In genomic region chr10:494149-494542, GRCh38 we compare ENCODE assay signal across 28 cellular contexts.
A peak's percentile ranks its signal among the peaks of the same experiment; 100 is the strongest.
DNase-seq lines count a peak whose midpoint lies in the region; ATAC-seq, FAIRE-seq and TF ChIP-seq lines count a peak whose summit lies in the region.
"Had no signal": no experiment of that assay in that cellular context is flagged by ENCODE, and none has a peak within 500 bp of the region (broad histone marks: within the 10 kb centered on the region; RNA-seq: fewer than 3 reads in every experiment).

No MANE protein-coding gene starts in this region.

- H3K36me3 ChIP-seq in heart right ventricle (no peaks in the 10 kb centered on the region), HepG2 (replicated peaks in 1 of 2; ENCODE audit: control insufficient read depth in 1 of 2, insufficient read depth in 2 of 2, low read length in 2 of 2) (no peaks in the 10 kb centered on the region), mesenchymal stem cell (ENCODE audit: control insufficient read depth in 1 of 2, insufficient read depth in 2 of 2, low read depth in 1 of 2, low read length in 2 of 2) (peaks cover 4 to 5% of the 10 kb centered on the region in 2 experiments)
- H3K36me3 ChIP-seq: BE2C, MG63 had no signal

- TF ChIP-seq RAD21 in HepG2 (CRISPR knock-in tag; IDR thresholded peaks at IDR 0.05) = no peak

- TF ChIP-seq POLR2A in HepG2 (IDR thresholded peaks at IDR 0.05; ENCODE audit: insufficient read depth in 1 of 2, low read depth in 2 of 2, low read length in 2 of 2) = no peak

- in situ Hi-C loops in HepG2 (cut with HindIII; ENCODE audit: extremely low pct_ligation_motif_present, low pct_unique_long_range_greater_than_20kb) = no loop called here

- no peak overlapping the region for H3K14ac ChIP-seq in mesenchymal stem cell (ENCODE audit: low read length in 2 of 2)

- H3K9ac ChIP-seq in HepG2 (ENCODE audit: insufficient read depth, low read depth, low read length) (no peak overlapping the region), mesenchymal stem cell (ENCODE audit: low read length) (no peak overlapping the region)
- H3K9ac ChIP-seq: GM23248 had no signal

- peaks cover 0 to 56% (median 36%) of the 10 kb centered on the region in 9 donors for H3K4me1 ChIP-seq in heart right ventricle
- H3K4me1 ChIP-seq in HepG2 (ENCODE audit: insufficient read depth, low read length) = peaks cover 31% of the 10 kb centered on the region
- peaks cover 13% of the 10 kb centered on the region for H3K4me1 ChIP-seq in mesenchymal stem cell (ENCODE audit: control insufficient read depth, insufficient read depth, low read depth, low read length)
- H3K4me1 ChIP-seq: BE2C had no signal

- peaks cover 64% of the 10 kb centered on the region for H3K79me1 ChIP-seq in mesenchymal stem cell (replicated peaks; ENCODE audit: low read length, poor library complexity, severe bottlenecking)

- H3K4ac ChIP-seq in mesenchymal stem cell (ENCODE audit: low read depth in 1 of 2, low read length in 2 of 2) = no peak overlapping the region

- POLR2A ChIA-PET in HepG2 (lab: Yijun Ruan, JAX) = no interaction called here

- TF ChIP-seq EP300 in HepG2 (IDR thresholded peaks at IDR 0.05; ENCODE audit: low read depth in 2 of 2, low read length in 2 of 2) (no peak), HepG2 (CRISPR knock-in tag; IDR thresholded peaks at IDR 0.05; ENCODE audit: borderline replicate concordance) (no peak)

- no peaks in the 10 kb centered on the region for H3K9me3 Mint-ChIP-seq in type B pancreatic cell

- H2BK5ac ChIP-seq in mesenchymal stem cell (ENCODE audit: low read depth, low read length, poor library complexity, severe bottlenecking) = no peak overlapping the region

- intact Hi-C loops in cardiac septum (cut with DNase I) (no loop called here), heart right ventricle (cut with DNase I) (no loop called here), HepG2 (cut with micrococcal nuclease; ENCODE audit: unreplicated experiment) (no loop called here), posterior vena cava (cut with DNase I) (no loop called here)

- peak; percentile 70 for FAIRE-seq in HepG2 (lab: Jason Lieb, UNC)
- FAIRE-seq: D721Med, GM18507 had no signal

- no peak overlapping the region for H4K8ac ChIP-seq in mesenchymal stem cell (ENCODE audit: low read length)

- TF ChIP-seq CTCF in heart right ventricle (IDR thresholded peaks at IDR 0.05) = no peak
- TF ChIP-seq CTCF in HepG2 (CRISPR knock-in tag; IDR thresholded peaks at IDR 0.05) = no peak
- TF ChIP-seq CTCF in type B pancreatic cell (conservative IDR thresholded peaks at IDR 0.05) = no peak

- no peak overlapping the region for H4K91ac ChIP-seq in mesenchymal stem cell (ENCODE audit: low read length)

- H2BK12ac ChIP-seq in mesenchymal stem cell (ENCODE audit: low read length in 2 of 2) = no peak overlapping the region

- no TSS peak for BruUV-seq in HepG2 (replicated peaks; lab: Mats Ljungman, UMichigan)

- H3K9me3 ChIP-seq in heart right ventricle (no peaks in the 10 kb centered on the region), HepG2 (ENCODE audit: low read length) (no peaks in the 10 kb centered on the region), mesenchymal stem cell (ENCODE audit: control insufficient read depth, low read length) (no peaks in the 10 kb centered on the region)
- H3K9me3 ChIP-seq: BE2C, MG63 had no signal

- no peak overlapping the region for H2BK15ac ChIP-seq in mesenchymal stem cell (ENCODE audit: low read depth, poor library complexity, severe bottlenecking)

- no peak overlapping the region for H2BK120ac ChIP-seq in mesenchymal stem cell (ENCODE audit: low read depth, low read length)

- 84 to 87% methylated on average over 5 of the region's 5 CpGs for WGBS in heart right ventricle, 2 donors
- 39% methylated on average over 5 of the region's 5 CpGs for WGBS in HepG2 (ENCODE audit: low lambda C conversion rate)
- 95% methylated on average over 5 of the region's 5 CpGs for WGBS in mesenchymal stem cell

- no peaks in the 10 kb centered on the region for H4K20me1 ChIP-seq in HepG2 (ENCODE audit: insufficient read depth, low read length)

- H3K27me3 Mint-ChIP-seq in type B pancreatic cell = no peaks in the 10 kb centered on the region

- H3K36me3 Mint-ChIP-seq in type B pancreatic cell = no peaks in the 10 kb centered on the region

- H3K4me3 Mint-ChIP-seq in type B pancreatic cell = no peak overlapping the region

- peaks cover 40% of the 10 kb centered on the region for H3K4me1 Mint-ChIP-seq in type B pancreatic cell (ENCODE audit: unreplicated experiment)

- CTCF ChIA-PET in HepG2 (lab: Yijun Ruan, JAX; ENCODE audit: low intra/inter-chr PET ratio, low total read pairs) = no interaction called here

- H3K27me3 ChIP-seq in heart right ventricle (no peaks in the 10 kb centered on the region), HepG2 (ENCODE audit: control insufficient read depth in 1 of 2, insufficient read depth in 2 of 2, low read length in 2 of 2) (no peaks in the 10 kb centered on the region), mesenchymal stem cell (ENCODE audit: control insufficient read depth in 1 of 2, insufficient read depth in 1 of 2, low read length in 2 of 2) (no peaks in the 10 kb centered on the region)
- H3K27me3 ChIP-seq: BE2C, MG63 had no signal

- peak overlapping the region; percentile 33; the same call in 1 of the 2 replicates for H3K4me2 ChIP-seq in HepG2 (ENCODE audit: low read depth, low read length)
- no peak overlapping the region for H3K4me2 ChIP-seq in mesenchymal stem cell (ENCODE audit: low read length, poor library complexity, severe bottlenecking)

- H3K4me3 ChIP-seq in heart right ventricle (no peak overlapping the region), HepG2 (replicated peaks in 1 of 3; ENCODE audit: insufficient read depth in 1 of 3, low read depth in 2 of 3, low read length in 3 of 3) (no peak overlapping the region), mesenchymal stem cell (ENCODE audit: insufficient read depth in 1 of 2, low read depth in 1 of 2, low read length in 2 of 2) (no peak overlapping the region)
- H3K4me3 ChIP-seq: GM23248, MG63 had no signal

- no peak overlapping the region for H3K18ac ChIP-seq in mesenchymal stem cell (ENCODE audit: low read depth in 1 of 2, low read length in 2 of 2)

- H3K79me2 ChIP-seq in HepG2 (ENCODE audit: insufficient read depth, low read length) = no peaks in the 10 kb centered on the region

- peak; percentile 66 for DNase-seq in cardiac septum (ENCODE audit: low spot score)
- no peak for DNase-seq in heart right ventricle
- DNase-seq in HepG2 (ENCODE audit: low spot score) = peak; percentile 31
- DNase-seq in posterior vena cava (ENCODE audit: low spot score) = peak; percentile 47
- no peak for DNase-seq in type B pancreatic cell (ENCODE audit: extremely low spot score, unreplicated experiment)
- no peak for DNase-seq in mesenchymal stem cell
- DNase-seq: 8988T, ACHN, BE2C, DMS53, GM23248, H7, IMR-90, KG1, MG63, NCI-H1105 treated with DMSO at 0.1 percent for 48 hours, NCI-H146, NCI-H1930, NCI-H2107, NCI-H446, NCI-H524 treated with DMSO at 0.1 percent for 48 hours, NCI-H774, PC-3, Right ventricle myocardium superior had no signal

- H3K27ac Mint-ChIP-seq in type B pancreatic cell = peak overlapping the region; percentile 12

- no peak overlapping the region for H2AK5ac ChIP-seq in mesenchymal stem cell (ENCODE audit: low read length, severe bottlenecking)

- H3K23ac ChIP-seq in mesenchymal stem cell (ENCODE audit: low read length in 2 of 2) = no peak overlapping the region

- H3K27ac ChIP-seq in heart right ventricle (no peak overlapping the region), HepG2 (ENCODE audit: extremely low read length, insufficient read depth, low read length) (no peak overlapping the region), mesenchymal stem cell (ENCODE audit: low read length, poor library complexity, severe bottlenecking) (no peak overlapping the region)
- H3K27ac ChIP-seq: GM23248 had no signal

- no peak for ATAC-seq in heart right ventricle
- ATAC-seq in HepG2 = peak; percentile 91
- no peak for ATAC-seq in GM19328 (IDR thresholded peaks at IDR 0.05; ENCODE audit: unreplicated experiment)
- no peak for ATAC-seq in GM18868 (IDR thresholded peaks at IDR 0.05; ENCODE audit: unreplicated experiment)
- ATAC-seq: PC-3 had no signal

- H2AFZ ChIP-seq in HepG2 (ENCODE audit: low read length) = no peak overlapping the region
- no peak overlapping the region for H2AFZ ChIP-seq in mesenchymal stem cell (ENCODE audit: low read depth, low read length)
- H2AFZ ChIP-seq: GM23248 had no signal

TF ChIP-seq in HepG2, 621 proteins besides CTCF, POLR2A, EP300 and RAD21 (continues in another document):
- no peak for TF ChIP-seq TERF1 (CRISPR knock-in tag; IDR thresholded peaks at IDR 0.05)
- peak; percentile 31; the same call in 1 of the 2 replicates for TF ChIP-seq FOXA3 (CRISPR knock-in tag; IDR thresholded peaks at IDR 0.05)
- TF ChIP-seq AGO1 (IDR thresholded peaks at IDR 0.05; ENCODE audit: low read depth, low read length, poor library complexity, severe bottlenecking) = no peak
- TF ChIP-seq CEBPG (CRISPR knock-in tag; IDR thresholded peaks at IDR 0.05) = no peak
- TF ChIP-seq ZNF510 (CRISPR knock-in tag; IDR thresholded peaks at IDR 0.05; ENCODE audit: low read depth) = no peak
- no peak for TF ChIP-seq JUNB (CRISPR knock-in tag; IDR thresholded peaks at IDR 0.05; ENCODE audit: borderline replicate concordance)
- no peak for TF ChIP-seq ZNF260 (CRISPR knock-in tag; IDR thresholded peaks at IDR 0.05; ENCODE audit: borderline replicate concordance, low read depth)
- TF ChIP-seq ZNF343 (CRISPR knock-in tag; IDR thresholded peaks at IDR 0.05) = no peak
- peak; percentile 30; the same call in 1 of the 2 replicates for TF ChIP-seq ZNF292 (CRISPR knock-in tag; IDR thresholded peaks at IDR 0.05; ENCODE audit: borderline replicate concordance, low read depth)
- TF ChIP-seq TOE1 (CRISPR knock-in tag; IDR thresholded peaks at IDR 0.05) = no peak
- TF ChIP-seq SMARCC2 (IDR thresholded peaks at IDR 0.05) = no peak

Comparison
In these comparisons a context has a peak if more than half of its experiments do, and no peak if none do; other contexts are left out.
1. DNase-seq: peak in cardiac septum (single experiment), HepG2 (single experiment) and posterior vena cava (single experiment); none in heart right ventricle (0 of 2), type B pancreatic cell (single experiment) and mesenchymal stem cell (single experiment).